ENCODE assay signal across 17 cellular contexts in genomic region chr14:67187826-67188225, GRCh38. TPM values are rescaled to one million over a fixed set of nuclear protein-coding genes. Genes with fewer than 3 reads are reported as not detected.
A peak's percentile ranks its signal among the peaks of the same experiment; 100 is the strongest.
DNase-seq lines count a peak whose midpoint lies in the region; ATAC-seq, FAIRE-seq and TF ChIP-seq lines count a peak whose summit lies in the region.
"Had no signal": no experiment of that assay in that cellular context is flagged by ENCODE, and none has a peak within 500 bp of the region (broad histone marks: within the 10 kb centered on the region; RNA-seq: fewer than 3 reads in every experiment).

No MANE protein-coding gene starts in this region.

- no peaks in the 10 kb centered on the region for H3K36me3 Mint-ChIP-seq in astrocyte (ENCODE audit: low read depth, unreplicated experiment)
- no peaks in the 10 kb centered on the region for H3K36me3 Mint-ChIP-seq in CD8-positive, alpha-beta memory T cell

- H2AFZ ChIP-seq in Karpas-422 (ENCODE audit: low read length) (no peak overlapping the region), astrocyte (ENCODE audit: low read depth, low read length) (no peak overlapping the region)

- intact Hi-C loops in esophagus muscularis mucosa (cut with DNase I), result no loop called here
- intact Hi-C loops in kidney (cut with DNase I), result no loop called here

- peak; percentile 75 for DNase-seq in DMS79 treated with DMSO at 0.1 percent for 48 hours (lab: John Stamatoyannopoulos, UW)
- DNase-seq in Karpas-422, result peak; percentile 30
- peak; percentile 96 for DNase-seq in astrocyte (ENCODE audit: low read depth)
- peak; percentile 78 for DNase-seq in lung (ENCODE audit: low spot score)
- DNase-seq in CD8-positive, alpha-beta memory T cell, result no peak
- DNase-seq in esophagus muscularis mucosa (ENCODE audit: extremely low spot score), result no peak
- DNase-seq in NCI-H2227 treated with DMSO at 0.1 percent for 48 hours (lab: John Stamatoyannopoulos, UW), result no peak
- no peak for DNase-seq in kidney
- DNase-seq: activated T-cell treated with anti-CD3 and anti-CD28 coated beads, Interleukin-2, amount 50 U/mL, for 1 hour; CD4-positive, alpha-beta T cell; left ventricle myocardium superior; NCI-H1417 treated with DMSO at 0.1 percent for 48 hours; stimulated activated CD4-positive, alpha-beta T cell treated with anti-CD3 and anti-CD28 coated beads, Interleukin-4, amount 100 ng/mL, for 4 hours had no signal

- ATAC-seq in lung (ENCODE audit: insufficient read depth, low FRiP score), result peak; percentile 58
- ATAC-seq: left ventricle myocardium superior had no signal

- H3K4me3 ChIP-seq in Karpas-422 (ENCODE audit: low read length) (no peak overlapping the region), astrocyte (ENCODE audit: insufficient read depth, low read depth, low read length) (no peak overlapping the region), lung (no peak overlapping the region), esophagus muscularis mucosa (no peak overlapping the region), kidney (ENCODE audit: low read length in 2 of 2) (no peak overlapping the region)
- no peak overlapping the region for H3K4me3 ChIP-seq in CD8-positive, alpha-beta memory T cell (ENCODE audit: low read length)

- WGBS in lung, 2 donors, result 75 to 82% methylated on average over 2 of the region's 2 CpGs
- 87% methylated on average over 2 of the region's 2 CpGs for WGBS in esophagus muscularis mucosa

- FAIRE-seq in astrocyte (lab: Jason Lieb, UNC) (peak; percentile 41), kidney (lab: Jason Lieb, UNC) (no peak)
- FAIRE-seq: H1 had no signal

- H3K36me3 ChIP-seq in Karpas-422 (ENCODE audit: insufficient read depth, low read length) (no peaks in the 10 kb centered on the region), astrocyte (ENCODE audit: insufficient read depth, low read length) (no peaks in the 10 kb centered on the region), lung (ENCODE audit: control insufficient read depth in 2 of 2, insufficient read depth in 2 of 2, low read length in 2 of 2) (no peaks in the 10 kb centered on the region), esophagus muscularis mucosa (no peaks in the 10 kb centered on the region), kidney (ENCODE audit: control insufficient read depth in 1 of 2, insufficient read depth in 2 of 2, low read length in 2 of 2) (no peaks in the 10 kb centered on the region)
- H3K36me3 ChIP-seq in CD8-positive, alpha-beta memory T cell (ENCODE audit: insufficient read depth, low read length), result no peaks in the 10 kb centered on the region

- H3K27ac ChIP-seq in Karpas-422 (ENCODE audit: low read length) (no peak overlapping the region), astrocyte (ENCODE audit: low read depth, low read length) (no peak overlapping the region), lung (ENCODE audit: low read depth in 1 of 2, low read length in 1 of 2) (no peak overlapping the region), esophagus muscularis mucosa (replicated peaks in 1 of 4) (no peak overlapping the region), kidney (ENCODE audit: low read depth in 2 of 2, low read length in 2 of 2) (no peak overlapping the region)
- H3K27ac ChIP-seq in CD8-positive, alpha-beta memory T cell (ENCODE audit: low read depth, low read length), result no peak overlapping the region
- H3K27ac ChIP-seq: VCaP had no signal

- H3K4me1 ChIP-seq in Karpas-422 (ENCODE audit: low read length) (peaks cover 5% of the 10 kb centered on the region; the same call in 1 of the 2 replicates), astrocyte (ENCODE audit: insufficient read depth, low read length) (peaks cover 26% of the 10 kb centered on the region), lung (ENCODE audit: control insufficient read depth in 2 of 2, insufficient read depth in 2 of 2, low read length in 2 of 2) (peaks cover 0 to 2% of the 10 kb centered on the region in 2 donors), esophagus muscularis mucosa (peaks cover 0 to 11% (median 4%) of the 10 kb centered on the region in 4 donors), kidney (ENCODE audit: control insufficient read depth in 1 of 2, insufficient read depth in 1 of 2, low read depth in 1 of 2, low read length in 2 of 2) (no peaks in the 10 kb centered on the region)
- peaks cover 5% of the 10 kb centered on the region for H3K4me1 ChIP-seq in CD8-positive, alpha-beta memory T cell (ENCODE audit: insufficient read depth, low read length)

- H3K4me1 Mint-ChIP-seq in astrocyte (ENCODE audit: low read depth, unreplicated experiment), result peaks cover 18% of the 10 kb centered on the region
- peaks cover 2 to 6% (median 5%) of the 10 kb centered on the region in 3 donors for H3K4me1 Mint-ChIP-seq in CD8-positive, alpha-beta memory T cell
- H3K4me1 Mint-ChIP-seq: central memory CD8-positive, alpha-beta T cell had no signal

- H3K9me3 ChIP-seq in Karpas-422 (ENCODE audit: low read length) (no peaks in the 10 kb centered on the region), astrocyte (ENCODE audit: insufficient read depth, low read depth, low read length) (no peaks in the 10 kb centered on the region), lung (ENCODE audit: control insufficient read depth in 2 of 2, insufficient read depth in 1 of 2, low read length in 1 of 2) (no peaks in the 10 kb centered on the region), esophagus muscularis mucosa (no peaks in the 10 kb centered on the region), kidney (ENCODE audit: control insufficient read depth in 1 of 2, low read length in 2 of 2) (no peaks in the 10 kb centered on the region)
- H3K9me3 ChIP-seq in CD8-positive, alpha-beta memory T cell (ENCODE audit: low read length), result no peaks in the 10 kb centered on the region

- POLR2A ChIA-PET in CD8-positive, alpha-beta memory T cell (lab: Charles Lee), result no interaction called here

- TF ChIP-seq EP300 in esophagus muscularis mucosa (IDR thresholded peaks at IDR 0.05), result no peak

- H3K4me2 ChIP-seq in Karpas-422 (ENCODE audit: low read depth, low read length, poor library complexity, severe bottlenecking), result no peak overlapping the region
- H3K4me2 ChIP-seq in astrocyte (ENCODE audit: low read length), result peak overlapping the region; percentile 61

- no peak overlapping the region for H3K4me3 Mint-ChIP-seq in astrocyte (ENCODE audit: unreplicated experiment)
- no peak overlapping the region for H3K4me3 Mint-ChIP-seq in CD8-positive, alpha-beta memory T cell
- H3K4me3 Mint-ChIP-seq: CD4-positive, alpha-beta T cell; central memory CD8-positive, alpha-beta T cell had no signal

- no peak overlapping the region for H3K27ac Mint-ChIP-seq in astrocyte (ENCODE audit: unreplicated experiment)
- H3K27ac Mint-ChIP-seq in CD8-positive, alpha-beta memory T cell, result no peak overlapping the region
- H3K27ac Mint-ChIP-seq: CD4-positive, alpha-beta T cell had no signal

- no peaks in the 10 kb centered on the region for H3K9me3 Mint-ChIP-seq in astrocyte (ENCODE audit: unreplicated experiment)
- no peaks in the 10 kb centered on the region for H3K9me3 Mint-ChIP-seq in CD8-positive, alpha-beta memory T cell
- H3K9me3 Mint-ChIP-seq: CD4-positive, alpha-beta T cell; central memory CD8-positive, alpha-beta T cell had no signal

- H3K9ac ChIP-seq in Karpas-422 (ENCODE audit: low read length), result no peak overlapping the region
- no peak overlapping the region for H3K9ac ChIP-seq in astrocyte (ENCODE audit: low read length)
- no peak overlapping the region for H3K9ac ChIP-seq in kidney (ENCODE audit: low read length in 2 of 2)

- no peaks in the 10 kb centered on the region for H3K79me2 ChIP-seq in Karpas-422 (ENCODE audit: low read length)
- no peaks in the 10 kb centered on the region for H3K79me2 ChIP-seq in astrocyte (ENCODE audit: insufficient read depth, low read length)

- H3K27me3 ChIP-seq in Karpas-422 (ENCODE audit: low read length), result no peaks in the 10 kb centered on the region
- peaks cover 3% of the 10 kb centered on the region for H3K27me3 ChIP-seq in astrocyte (ENCODE audit: insufficient read depth, low read length)
- no peaks in the 10 kb centered on the region for H3K27me3 ChIP-seq in lung (ENCODE audit: control insufficient read depth, insufficient read depth)
- H3K27me3 ChIP-seq in CD8-positive, alpha-beta memory T cell (ENCODE audit: insufficient read depth, low read length, poor library complexity, severe bottlenecking), result no peaks in the 10 kb centered on the region
- H3K27me3 ChIP-seq in esophagus muscularis mucosa, result no peaks in the 10 kb centered on the region

- TF ChIP-seq CTCF in astrocyte (IDR thresholded peaks at IDR 0.05; ENCODE audit: insufficient read depth, low read depth, low read length), result no peak
- TF ChIP-seq CTCF in lung (IDR thresholded peaks at IDR 0.05; ENCODE audit: control extremely low read depth, extremely low read depth), result no peak
- no peak for TF ChIP-seq CTCF in esophagus muscularis mucosa (IDR thresholded peaks at IDR 0.05)
- TF ChIP-seq CTCF in kidney (IDR thresholded peaks at IDR 0.05; ENCODE audit: borderline replicate concordance, extremely low read depth, insufficient read depth), result no peak

- no peaks in the 10 kb centered on the region for H4K20me1 ChIP-seq in Karpas-422 (ENCODE audit: insufficient read depth, low read depth, low read length)
- H4K20me1 ChIP-seq in astrocyte (ENCODE audit: insufficient read depth, low read length), result peaks cover 3% of the 10 kb centered on the region

- H3K9me2 ChIP-seq in Karpas-422 (replicated peaks; ENCODE audit: insufficient read depth, low read length), result no peaks in the 10 kb centered on the region

- TF ChIP-seq POLR2A in esophagus muscularis mucosa (IDR thresholded peaks at IDR 0.05; ENCODE audit: low read depth), result no peak

- no peaks in the 10 kb centered on the region for H3K27me3 Mint-ChIP-seq in astrocyte (ENCODE audit: low read depth, unreplicated experiment)
- peaks cover 0 to 12% of the 10 kb centered on the region in 2 donors for H3K27me3 Mint-ChIP-seq in CD8-positive, alpha-beta memory T cell
- H3K27me3 Mint-ChIP-seq: CD4-positive, alpha-beta T cell; central memory CD8-positive, alpha-beta T cell had no signal

- CTCF ChIA-PET in CD8-positive, alpha-beta memory T cell (lab: Charles Lee), result no interaction called here

RNA-seq across cellular contexts. Expression of gene GARIN2, which starts 1.4 kb away (rescaled TPM):
- total RNA-seq in Karpas-422 (2014; rRNA removed; shearing (Covaris generic); ENCODE audit: low replicate concordance), result not detected in 2 replicates
- total RNA-seq in astrocyte (not detected in 2 replicates), lung (under 1 TPM in 1 of 2 donors, not detected in 1; 0.11 TPM), esophagus muscularis mucosa (not detected), kidney (0.28 TPM)
- polyA plus RNA-seq in lung (under 1 TPM; 0.03 to 0.06 TPM), kidney (ENCODE audit: insufficient read depth, low read depth, low replicate concordance) (0.67 TPM)
- total RNA-seq in CD8-positive, alpha-beta memory T cell, result not detected
- polyA plus RNA-seq in CD8-positive, alpha-beta memory T cell, result not detected
- total RNA-seq: CD4-positive, alpha-beta T cell; H1; left ventricle myocardium superior; subcutaneous adipose tissue had no signal
- polyA plus RNA-seq: H1 had no signal

RNA-seq across cellular contexts. Expression of gene PALS1, which starts 53.4 kb away (rescaled TPM):
- total RNA-seq in Karpas-422 (2014; rRNA removed; shearing (Covaris generic); ENCODE audit: low replicate concordance), result 3.8 and 6.2 TPM in 2 replicates
- total RNA-seq in astrocyte (33.8 and 46.0 TPM in 2 replicates), lung (10 to 100 TPM; 26.1 to 45.7 TPM), esophagus muscularis mucosa (10 to 100 TPM; 17.6 to 25.4 (median 19.6) TPM), kidney (33.3 TPM)
- polyA plus RNA-seq in lung (1 to 10 TPM; 6.1 to 8.7 TPM), kidney (ENCODE audit: insufficient read depth, low read depth, low replicate concordance) (20.6 TPM)
- 1 to 10 TPM; 5.6 to 6.7 TPM for total RNA-seq in CD8-positive, alpha-beta memory T cell
- 1.8 TPM for polyA plus RNA-seq in CD8-positive, alpha-beta memory T cell

Comparison
In these comparisons a context has a peak if more than half of its experiments do, and no peak if none do; other contexts are left out.
1. DNase-seq: peak in DMS79 treated with DMSO at 0.1 percent for 48 hours (single experiment), Karpas-422 (single experiment), astrocyte (single experiment) and lung (single experiment); none in CD8-positive, alpha-beta memory T cell (0 of 5), esophagus muscularis mucosa (single experiment), NCI-H2227 treated with DMSO at 0.1 percent for 48 hours (single experiment) and kidney (single experiment).